ENCODE assay signal across 8 cellular contexts in genomic region chr9:124010665-124011321, GRCh38. TPM values are rescaled to one million over a fixed set of nuclear protein-coding genes. Genes with fewer than 3 reads are reported as not detected.
DNase-seq lines count a peak whose midpoint lies in the region; ATAC-seq, FAIRE-seq and TF ChIP-seq lines count a peak whose summit lies in the region.

No MANE protein-coding gene starts in this region.

- no TSS peak for BruUV-seq in K562 (replicated peaks; lab: Mats Ljungman, UMichigan)

- H3K27ac Mint-ChIP-seq in activated CD4-positive, alpha-beta memory T cell treated with anti-CD3 and anti-CD28 coated beads for 36 hours = no peak overlapping the region

- H3K4me2 ChIP-seq in K562 (ENCODE audit: insufficient read depth, low read length) = no peak overlapping the region

- H3K27me3 ChIP-seq in BJ (ENCODE audit: control insufficient read depth, insufficient read depth, low read length) (peaks cover 65% of the 10 kb centered on the region), K562 (ENCODE audit: control insufficient read depth in 2 of 2, insufficient read depth in 2 of 2, low read length in 2 of 2) (peaks cover 67 to 87% of the 10 kb centered on the region in 2 experiments)

- H3K36me3 ChIP-seq in BJ (ENCODE audit: control insufficient read depth, insufficient read depth, low read length) (no peaks in the 10 kb centered on the region), K562 (ENCODE audit: control insufficient read depth, insufficient read depth, low read length) (no peaks in the 10 kb centered on the region), mesodermal cell (ENCODE audit: control insufficient read depth, insufficient read depth, low read length) (no peaks in the 10 kb centered on the region)

- H3K9me3 Mint-ChIP-seq in activated CD4-positive, alpha-beta memory T cell treated with anti-CD3 and anti-CD28 coated beads for 36 hours = no peaks in the 10 kb centered on the region

- no peaks in the 10 kb centered on the region for H3K9me1 ChIP-seq in K562 (ENCODE audit: control insufficient read depth, insufficient read depth, low read length)

- POLR2A ChIA-PET in BJ (lab: Charles Lee) = interaction anchor here (1.1 kb wide), 1 partner anchor 27 kb away, joined by 5 read pairs; no protein-coding TSS in a partner anchor
- POLR2A ChIA-PET in K562 (lab: Yijun Ruan, JAX) = interaction anchor here (0.6 kb wide), 1 partner anchor 13 kb away, joined by 3 read pairs; no protein-coding TSS in a partner anchor
- POLR2A ChIA-PET in activated CD4-positive, alpha-beta memory T cell treated with anti-CD3 and anti-CD28 coated beads for 36 hours (lab: Charles Lee) = interaction anchor here (0.8 kb wide), 1 partner anchor 9 kb away, joined by 3 read pairs; no protein-coding TSS in a partner anchor

- no peak overlapping the region for H3K27ac ChIP-seq in K562 (ENCODE audit: extremely low read depth, low read depth, low read length)
- H3K27ac ChIP-seq in mesodermal cell (ENCODE audit: low read depth, low read length, severe bottlenecking) = no peak overlapping the region

- WGBS in K562 (ENCODE audit: insufficient coverage, low coverage, missing lambda C conversion rate) = 7% methylated on average over 32 of the region's 34 CpGs
- WGBS in mesodermal cell (ENCODE audit: insufficient coverage in 2 of 2), 2 experiments = 2 to 4% methylated on average over 26 to 28 of the region's 34 CpGs

- intact Hi-C loops in K562 (cut with micrococcal nuclease) = no loop called here
- intact Hi-C loops in activated CD4-positive, alpha-beta memory T cell treated with anti-CD3 and anti-CD28 coated beads for 36 hours (cut with micrococcal nuclease) = loop anchor here (2.0 kb wide), 1 partner anchor 14 kb away; no protein-coding TSS in a partner anchor

- no peak for TF ChIP-seq POLR2A in K562 (conservative IDR thresholded peaks at IDR 0.05)

- no peak for TF ChIP-seq EP300 in K562 (IDR thresholded peaks at IDR 0.05; ENCODE audit: low read length)

- H3K4me1 Mint-ChIP-seq in activated CD4-positive, alpha-beta memory T cell treated with anti-CD3 and anti-CD28 coated beads for 36 hours (ENCODE audit: low read depth) = peaks cover 39% of the 10 kb centered on the region

- H3K4me1 ChIP-seq in K562 (replicated peaks in 1 of 2; ENCODE audit: control insufficient read depth in 2 of 2, insufficient read depth in 2 of 2, low read length in 2 of 2) (peaks cover 0 to 40% of the 10 kb centered on the region in 2 experiments; a peak in 2 of 5 replicates), mesodermal cell (ENCODE audit: control insufficient read depth, insufficient read depth, low read length, poor library complexity, severe bottlenecking) (peaks cover 28% of the 10 kb centered on the region)

- H3K4me3 ChIP-seq in BJ (ENCODE audit: low read depth, low read length) (peak overlapping the region; percentile 47), HFF-Myc (replicated peaks; ENCODE audit: low read depth, low read length) (peak overlapping the region; percentile 27), K562 (no peak overlapping the region), mesodermal cell (ENCODE audit: extremely low read depth, insufficient read depth, low read length, poor library complexity, severe bottlenecking) (peak overlapping the region; percentile 16)

- TF ChIP-seq CTCF in BJ (IDR thresholded peaks at IDR 0.05; ENCODE audit: insufficient read depth, low read depth, low read length) (no peak), HFF-Myc (IDR thresholded peaks at IDR 0.05; ENCODE audit: low read depth, low read length, missing control alignments) (no peak), K562 (IDR thresholded peaks at IDR 0.05 in 2 of 3, conservative IDR thresholded peaks at IDR 0.05 in 1 of 3; ENCODE audit: insufficient read depth in 2 of 3, low read depth in 1 of 3, low read length in 3 of 3) (no peak)

- H2AFZ ChIP-seq in K562 (ENCODE audit: low read depth, low read length) = no peak overlapping the region

- peaks cover 5% of the 10 kb centered on the region; the same call in 1 of the 2 replicates for H4K20me1 ChIP-seq in K562 (replicated peaks; ENCODE audit: control insufficient read depth, insufficient read depth, low read length)

- H3K4me3 Mint-ChIP-seq in activated CD4-positive, alpha-beta memory T cell treated with anti-CD3 and anti-CD28 coated beads for 36 hours = no peak overlapping the region

- peak overlapping the region in 1 of 2 experiments; percentile 58; a peak in 1 of 4 replicates for H3K9ac ChIP-seq in K562 (ENCODE audit: insufficient read depth in 1 of 2, low read depth in 2 of 2, low read length in 2 of 2)

- CTCF ChIA-PET in BJ (lab: Yijun Ruan, JAX) (interaction anchor here (0.8 to 1.3 kb wide), 3 partner anchors 30 to 467 kb away, joined by 3 read pairs; no protein-coding TSS in a partner anchor), K562 (lab: Yijun Ruan, JAX; ENCODE audit: low intra/inter-chr PET ratio) (no interaction called here)
- CTCF ChIA-PET in activated CD4-positive, alpha-beta memory T cell treated with anti-CD3 and anti-CD28 coated beads for 36 hours (lab: Charles Lee) = interaction anchor here (1.2 kb wide), 1 partner anchor 30 kb away, joined by 3 read pairs; no protein-coding TSS in a partner anchor

- H3K9me3 ChIP-seq in K562 (replicated peaks; ENCODE audit: control insufficient read depth, insufficient read depth, low read depth, low read length) (no peaks in the 10 kb centered on the region), mesodermal cell (ENCODE audit: control insufficient read depth, low read length) (no peaks in the 10 kb centered on the region)

- H3K79me2 ChIP-seq in K562 (ENCODE audit: control insufficient read depth, insufficient read depth, low read length) = no peaks in the 10 kb centered on the region

- ATAC-seq in K562 = peak; percentile 19; the same call in 1 of the 3 replicates
- ATAC-seq in HG03135 (IDR thresholded peaks at IDR 0.05; ENCODE audit: unreplicated experiment) = no peak
- no peak for ATAC-seq in HG03342 (IDR thresholded peaks at IDR 0.05; ENCODE audit: unreplicated experiment)

- FAIRE-seq in K562 (lab: Jason Lieb, UNC) (no peak), urothelium cell line (lab: Jason Lieb, UNC) (no peak)

- no peak for TF ChIP-seq RAD21 in K562 (CRISPR knock-in tag; conservative IDR thresholded peaks at IDR 0.05 in 1 of 2, IDR thresholded peaks at IDR 0.05 in 1 of 2)

- in situ Hi-C loops in K562 (cut with MboI) = no loop called here

- no peak for DNase-seq in BJ (ENCODE audit: low read depth)
- DNase-seq in HFF-Myc (ENCODE audit: extremely low read depth, low read depth) = no peak
- DNase-seq in K562 (ENCODE audit: extremely low read depth in 1 of 4, low spot score in 3 of 4) = no peak
- DNase-seq in urothelium cell line (ENCODE audit: low spot score) = no peak
- DNase-seq in activated CD4-positive, alpha-beta memory T cell treated with anti-CD3 and anti-CD28 coated beads for 36 hours = no peak

- H3K36me3 Mint-ChIP-seq in activated CD4-positive, alpha-beta memory T cell treated with anti-CD3 and anti-CD28 coated beads for 36 hours = no peaks in the 10 kb centered on the region

- peaks cover 72% of the 10 kb centered on the region for H3K27me3 Mint-ChIP-seq in activated CD4-positive, alpha-beta memory T cell treated with anti-CD3 and anti-CD28 coated beads for 36 hours

TF ChIP-seq in K562, 482 proteins besides CTCF, POLR2A, EP300 and RAD21:
- no peak for TF ChIP-seq SMAD4 (CRISPR knock-in tag; conservative IDR thresholded peaks at IDR 0.05)
- 0 out of 2 replicates have a peak, but pooled peaks have one; percentile 42 for TF ChIP-seq LCOR (CRISPR knock-in tag; IDR thresholded peaks at IDR 0.05)

RNA-seq across cellular contexts. Expression of gene LHX2, which starts 0.8 kb away (rescaled TPM):
- polyA plus RNA-seq in BJ (2011; rRNA removed) (0.11 and 0.13 TPM in 2 replicates), K562 (2011; rRNA removed) (not detected in 2 replicates), K562 (2014; fragmentation: Illumina TruSeq; extraction: Trizol) (not detected in 2 replicates), K562 (2014; fragmentation: Nextera tagmentation; extraction: Ambion mirVana) (not detected), K562 (2014; rRNA removed) (not detected in 2 replicates)
- 0.19 TPM in 1 of 2 replicates, not detected in the other for polyA minus RNA-seq in BJ (2011; rRNA and poly(A)+ RNA removed)
- not detected in 2 replicates for total RNA-seq in K562 (2011; cell fraction: chromatin; rRNA removed; ENCODE audit: low replicate concordance)
- total RNA-seq in K562 (2011; cell fraction: nucleolus; rRNA removed) = not detected in 2 replicates
- not detected in 2 replicates for total RNA-seq in K562 (2011; cell fraction: nucleoplasm; rRNA removed)
- total RNA-seq in K562 (2014; rRNA removed) (not detected in 2 replicates), K562 (2014; rRNA removed; fragmentation: Illumina TruSeq; extraction: Trizol) (not detected in 2 replicates), K562 (2015; rRNA removed; fragmentation: Illumina TruSeq; extraction: Trizol) (not detected in 2 replicates), K562 (2021) (0.07 TPM in 1 of 2 replicates, not detected in the other)
- not detected in 2 replicates for polyA plus RNA-seq in K562 (2011; cell fraction: cytosol; rRNA removed)
- not detected in 2 replicates for polyA plus RNA-seq in K562 (2011; cell fraction: nucleus; rRNA removed)
- 0.14 TPM in 1 of 2 replicates, not detected in the other for polyA plus RNA-seq in K562 (2012)
- not detected in 2 replicates for polyA minus RNA-seq in K562 (2011; rRNA and poly(A)+ RNA removed)
- not detected in 2 replicates for polyA minus RNA-seq in K562 (2011; cell fraction: cytosol; rRNA and poly(A)+ RNA removed)
- polyA minus RNA-seq in K562 (2011; cell fraction: nucleus; rRNA and poly(A)+ RNA removed) = not detected in 2 replicates
- polyA plus RNA-seq in mesodermal cell (2013, experiment 1 of 2) = 0.74 TPM
- 0.40 TPM for polyA plus RNA-seq in mesodermal cell (2013, experiment 2 of 2)
- total RNA-seq in activated CD4-positive, alpha-beta memory T cell treated with anti-CD3 and anti-CD28 coated beads for 36 hours = not detected
